In genomic region chr12:6872073-6873048, GRCh38 we compare ENCODE assay signal across 1 cellular context.
TF ChIP-seq lines count a peak whose summit lies in the region.

No MANE protein-coding gene starts in this region.

TF ChIP-seq in WTC11, 78 proteins besides CTCF, POLR2A, EP300 and RAD21 (continued from another document):
- 0 out of 2 replicates have a peak, but pooled peaks have one; percentile 26 for TF ChIP-seq AFF4 (CRISPR knock-in tag; IDR thresholded peaks at IDR 0.05; ENCODE audit: borderline replicate concordance)
- TF ChIP-seq NFYB (CRISPR knock-in tag; conservative IDR thresholded peaks at IDR 0.05; ENCODE audit: low read depth) = no peak
- TF ChIP-seq ATF6 (CRISPR knock-in tag; IDR thresholded peaks at IDR 0.05) = no peak
- TF ChIP-seq USF1 (CRISPR knock-in tag; IDR thresholded peaks at IDR 0.05) = peak; percentile 52; the same call in 1 of the 2 replicates
- no peak for TF ChIP-seq FOXP4 (CRISPR knock-in tag; IDR thresholded peaks at IDR 0.05)
- no peak for TF ChIP-seq ZNF423 (CRISPR knock-in tag; IDR thresholded peaks at IDR 0.05)
- peak; percentile 26; the same call in 1 of the 2 replicates for TF ChIP-seq ZBTB21 (CRISPR knock-in tag; IDR thresholded peaks at IDR 0.05; ENCODE audit: borderline replicate concordance)
- no peak for TF ChIP-seq MXD4 (CRISPR knock-in tag; IDR thresholded peaks at IDR 0.05; ENCODE audit: borderline replicate concordance)
- TF ChIP-seq EMX1 (CRISPR knock-in tag; IDR thresholded peaks at IDR 0.05) = 0 out of 2 replicates have a peak, but pooled peaks have one; percentile 6
- TF ChIP-seq MYBL2 (CRISPR knock-in tag; IDR thresholded peaks at IDR 0.05) = no peak
- peak; percentile 15; the same call in 1 of the 2 replicates for TF ChIP-seq PRRX2 (CRISPR knock-in tag; IDR thresholded peaks at IDR 0.05)
